ENCODE assay signal across 13 cellular contexts in genomic region chr22:30551813-30552212, GRCh38. TPM values are rescaled to one million over a fixed set of nuclear protein-coding genes. Genes with fewer than 3 reads are reported as not detected.
"Had no signal": no experiment of that assay in that cellular context is flagged by ENCODE, and none has a peak within 500 bp of the region (broad histone marks: within the 10 kb centered on the region; RNA-seq: fewer than 3 reads in every experiment).

No MANE protein-coding gene starts in this region.

RNA-seq across cellular contexts. Expression of gene SEC14L6, which starts 5.3 kb away (rescaled TPM):
- total RNA-seq: left ventricle myocardium inferior; left ventricle myocardium superior; lung microvascular endothelial cell; mesenteric fat pad; mononuclear cell; myocyte; naive thymus-derived CD4-positive, alpha-beta T cell had no signal
- polyA plus RNA-seq: keratinocyte; naive thymus-derived CD4-positive, alpha-beta T cell had no signal

RNA-seq across cellular contexts. Expression of gene GAL3ST1, which starts 22.7 kb away (rescaled TPM):
- total RNA-seq: mammary epithelial cell, mesenteric fat pad, myocyte had no signal
- polyA plus RNA-seq: immature natural killer cell, keratinocyte, mammary epithelial cell had no signal

RNA-seq across cellular contexts. Expression of gene SEC14L4, which starts 46.3 kb away (rescaled TPM):
- total RNA-seq: left cardiac atrium; left colon; left ventricle myocardium superior; lung microvascular endothelial cell; mammary epithelial cell; mesenteric fat pad; mononuclear cell; mucosa of descending colon; myocyte; naive thymus-derived CD4-positive, alpha-beta T cell had no signal
- polyA plus RNA-seq: immature natural killer cell; naive thymus-derived CD4-positive, alpha-beta T cell had no signal
